20 cellular contexts compared by ENCODE assay signal in the genomic region with DNA sequence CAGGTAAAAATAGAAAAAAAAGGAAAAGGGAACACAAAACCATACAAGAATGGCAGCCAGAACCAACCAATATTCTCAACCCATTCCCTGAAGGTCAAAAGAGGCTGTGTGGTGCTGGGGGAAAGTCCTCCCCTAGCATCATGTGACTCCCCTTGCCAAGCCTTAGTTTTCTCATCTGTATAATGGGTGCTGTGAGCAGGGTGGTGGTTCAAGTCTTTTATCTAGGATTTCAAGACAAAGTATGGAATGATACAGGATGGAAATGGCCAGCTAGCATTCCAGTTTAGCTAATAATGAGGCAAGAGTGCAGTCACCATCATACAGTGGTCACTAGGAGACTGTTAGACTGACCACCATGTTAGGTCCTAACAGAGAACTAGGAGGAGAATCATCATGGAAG. TPM values are rescaled to one million over a fixed set of nuclear protein-coding genes. Genes with fewer than 3 reads are reported as not detected.
DNase-seq lines count a peak whose midpoint lies in the region; ATAC-seq, FAIRE-seq and TF ChIP-seq lines count a peak whose summit lies in the region.
"Had no signal": no experiment of that assay in that cellular context is flagged by ENCODE, and none has a peak within 500 bp of the region (broad histone marks: within the 10 kb centered on the region; RNA-seq: fewer than 3 reads in every experiment).

No MANE protein-coding gene starts in this region.

- peaks cover 92% of the 10 kb centered on the region for H3K36me3 Mint-ChIP-seq in activated T-cell treated with anti-CD3 and anti-CD28 coated beads, Interleukin-2, amount 50 U/mL, for 24 hours (ENCODE audit: low read depth)
- H3K36me3 Mint-ChIP-seq in MCF 10A (ENCODE audit: insufficient read depth, unreplicated experiment): peaks cover 90% of the 10 kb centered on the region
- H3K36me3 Mint-ChIP-seq in CD4-positive, alpha-beta memory T cell: peaks cover 50 to 68% of the 10 kb centered on the region in 2 donors

- TF ChIP-seq POLR2A in breast epithelium (IDR thresholded peaks at IDR 0.05): no peak
- no peak for TF ChIP-seq POLR2A in K562 (conservative IDR thresholded peaks at IDR 0.05)

- H3K27me3 Mint-ChIP-seq in activated T-cell treated with anti-CD3 and anti-CD28 coated beads, Interleukin-2, amount 50 U/mL, for 24 hours: no peaks in the 10 kb centered on the region
- H3K27me3 Mint-ChIP-seq in MCF 10A (ENCODE audit: insufficient read depth, unreplicated experiment): no peaks in the 10 kb centered on the region
- H3K27me3 Mint-ChIP-seq in CD4-positive, alpha-beta memory T cell: no peaks in the 10 kb centered on the region

- ATAC-seq in K562 (no peak), GM18868 (IDR thresholded peaks at IDR 0.05; ENCODE audit: unreplicated experiment) (no peak)
- ATAC-seq: CD8-positive, alpha-beta T cell; GM12878; GM23338; HCT116 had no signal

- POLR2A ChIA-PET in MCF 10A (lab: Yijun Ruan, JAX): interaction anchor here (1.5 kb wide), 1 partner anchor 11 kb away, joined by 3 read pairs; no protein-coding TSS in a partner anchor
- POLR2A ChIA-PET in CD4-positive, alpha-beta memory T cell (lab: Charles Lee; ENCODE audit: partially characterized antibody): no interaction called here
- POLR2A ChIA-PET in K562 (lab: Yijun Ruan, JAX): no interaction called here

- no peak for TF ChIP-seq CTCF in MCF 10A (IDR thresholded peaks at IDR 0.05; ENCODE audit: unreplicated experiment)
- TF ChIP-seq CTCF in breast epithelium (IDR thresholded peaks at IDR 0.05): no peak
- TF ChIP-seq CTCF in K562 (IDR thresholded peaks at IDR 0.05 in 2 of 3, conservative IDR thresholded peaks at IDR 0.05 in 1 of 3; ENCODE audit: insufficient read depth in 2 of 3, low read depth in 1 of 3, low read length in 3 of 3): no peak

- intact Hi-C loops in MCF 10A (cut with micrococcal nuclease) (no loop called here), breast epithelium (cut with DNase I; ENCODE audit: low total_unique reads) (no loop called here), K562 (cut with micrococcal nuclease) (no loop called here)
- intact Hi-C loops in CD4-positive, alpha-beta memory T cell (cut with micrococcal nuclease): no loop called here

- no peak for DNase-seq in activated T-cell treated with anti-CD3 and anti-CD28 coated beads, Interleukin-2, amount 50 U/mL, for 24 hours
- DNase-seq in activated T-cell treated with anti-CD3 and anti-CD28 coated beads for 4 hours: no peak
- DNase-seq in MCF 10A (ENCODE audit: unreplicated experiment): no peak
- DNase-seq in breast epithelium (ENCODE audit: low spot score in 2 of 2): no peak
- DNase-seq in CD4-positive, alpha-beta memory T cell: no peak
- no peak for DNase-seq in K562 (ENCODE audit: extremely low read depth in 1 of 4, low spot score in 3 of 4)
- DNase-seq in RCC 7860 (ENCODE audit: low spot score): no peak
- DNase-seq: 8988T; C1 segment of cervical spinal cord; CD8-positive, alpha-beta T cell; DMS 273 treated with DMSO at 0.1 percent for 48 hours; DMS79; EL; GDM1; H9 had no signal

- no peak for TF ChIP-seq EP300 in K562 (IDR thresholded peaks at IDR 0.05; ENCODE audit: low read length)

- H3K4me1 ChIP-seq in breast epithelium (no peaks in the 10 kb centered on the region), K562 (replicated peaks in 1 of 2; ENCODE audit: control insufficient read depth in 2 of 2, insufficient read depth in 2 of 2, low read length in 2 of 2) (no peaks in the 10 kb centered on the region)
- no peaks in the 10 kb centered on the region for H3K4me1 ChIP-seq in CD4-positive, alpha-beta memory T cell (ENCODE audit: insufficient read depth, low read length)

- no peaks in the 10 kb centered on the region for H4K20me1 ChIP-seq in K562 (replicated peaks; ENCODE audit: control insufficient read depth, insufficient read depth, low read length)

- BruUV-seq in MCF 10A (replicated peaks; lab: Mats Ljungman, UMichigan) (no TSS peak), K562 (replicated peaks; lab: Mats Ljungman, UMichigan) (no TSS peak)

- H3K4me3 ChIP-seq in breast epithelium: no peak overlapping the region
- no peak overlapping the region for H3K4me3 ChIP-seq in CD4-positive, alpha-beta memory T cell (ENCODE audit: low read length in 2 of 2)
- no peak overlapping the region for H3K4me3 ChIP-seq in K562
- H3K4me3 ChIP-seq: GM12878, GM23338 had no signal

- H3K27ac Mint-ChIP-seq in activated T-cell treated with anti-CD3 and anti-CD28 coated beads, Interleukin-2, amount 50 U/mL, for 24 hours: peak overlapping the region; percentile 19
- H3K27ac Mint-ChIP-seq in MCF 10A (ENCODE audit: low read depth, unreplicated experiment): peak overlapping the region; percentile 35
- peak overlapping the region in 4 of 7 donors; percentile 9 to 63 (median 38) for H3K27ac Mint-ChIP-seq in CD4-positive, alpha-beta memory T cell
- H3K27ac Mint-ChIP-seq: CD8-positive, alpha-beta T cell; GM23338; H9 had no signal

- in situ Hi-C loops in K562 (cut with MboI): no loop called here

- no peak overlapping the region for H3K4me2 ChIP-seq in K562 (ENCODE audit: insufficient read depth, low read length)
- H3K4me2 ChIP-seq: GM23338 had no signal

- no peak overlapping the region for H3K9ac ChIP-seq in K562 (ENCODE audit: insufficient read depth in 1 of 2, low read depth in 2 of 2, low read length in 2 of 2)

- FAIRE-seq in K562 (lab: Jason Lieb, UNC): no peak
- FAIRE-seq in RCC 7860 (lab: Jason Lieb, UNC): no peak
- FAIRE-seq: D721Med, GM12878 had no signal

- H3K4me3 Mint-ChIP-seq in activated T-cell treated with anti-CD3 and anti-CD28 coated beads, Interleukin-2, amount 50 U/mL, for 24 hours: no peak overlapping the region
- H3K4me3 Mint-ChIP-seq in MCF 10A (ENCODE audit: unreplicated experiment): no peak overlapping the region
- H3K4me3 Mint-ChIP-seq in CD4-positive, alpha-beta memory T cell: no peak overlapping the region
- H3K4me3 Mint-ChIP-seq: CD8-positive, alpha-beta T cell; GM23338; H9 had no signal

- H2AFZ ChIP-seq in K562 (ENCODE audit: low read depth, low read length): no peak overlapping the region
- H2AFZ ChIP-seq: GM23338 had no signal

- no peaks in the 10 kb centered on the region for H3K9me1 ChIP-seq in K562 (ENCODE audit: control insufficient read depth, insufficient read depth, low read length)

- CTCF ChIA-PET in MCF 10A (lab: Yijun Ruan, JAX) (interaction anchor here (0.6 kb wide), 1 partner anchor 380 kb away, joined by 3 read pairs; no protein-coding TSS in a partner anchor), K562 (lab: Yijun Ruan, JAX; ENCODE audit: low intra/inter-chr PET ratio) (no interaction called here)
- CTCF ChIA-PET in CD4-positive, alpha-beta memory T cell (lab: Charles Lee; ENCODE audit: partially characterized antibody): no interaction called here

- H3K36me3 ChIP-seq in breast epithelium: peaks cover 9% of the 10 kb centered on the region
- peaks cover 76% of the 10 kb centered on the region for H3K36me3 ChIP-seq in CD4-positive, alpha-beta memory T cell (ENCODE audit: insufficient read depth, low read length)
- peaks cover 82% of the 10 kb centered on the region for H3K36me3 ChIP-seq in K562 (ENCODE audit: control insufficient read depth, insufficient read depth, low read length)

- no peaks in the 10 kb centered on the region for H3K79me2 ChIP-seq in K562 (ENCODE audit: control insufficient read depth, insufficient read depth, low read length)

- no peaks in the 10 kb centered on the region for H3K9me3 Mint-ChIP-seq in activated T-cell treated with anti-CD3 and anti-CD28 coated beads, Interleukin-2, amount 50 U/mL, for 24 hours
- H3K9me3 Mint-ChIP-seq in MCF 10A (ENCODE audit: unreplicated experiment): no peaks in the 10 kb centered on the region
- no peaks in the 10 kb centered on the region for H3K9me3 Mint-ChIP-seq in CD4-positive, alpha-beta memory T cell
- H3K9me3 Mint-ChIP-seq: CD8-positive, alpha-beta T cell; GM23338; H9 had no signal

- H3K27me3 ChIP-seq in breast epithelium (no peaks in the 10 kb centered on the region), K562 (ENCODE audit: control insufficient read depth in 2 of 2, insufficient read depth in 2 of 2, low read length in 2 of 2) (no peaks in the 10 kb centered on the region)
- H3K27me3 ChIP-seq in CD4-positive, alpha-beta memory T cell (ENCODE audit: insufficient read depth, low read length): no peaks in the 10 kb centered on the region

- H3K9me3 ChIP-seq in breast epithelium: no peaks in the 10 kb centered on the region
- no peaks in the 10 kb centered on the region for H3K9me3 ChIP-seq in CD4-positive, alpha-beta memory T cell (ENCODE audit: control insufficient read depth in 1 of 2, low read length in 2 of 2)
- H3K9me3 ChIP-seq in K562 (replicated peaks; ENCODE audit: control insufficient read depth, insufficient read depth, low read depth, low read length): no peaks in the 10 kb centered on the region

- no peak for TF ChIP-seq RAD21 in K562 (CRISPR knock-in tag; conservative IDR thresholded peaks at IDR 0.05 in 1 of 2, IDR thresholded peaks at IDR 0.05 in 1 of 2)

- H3K27ac ChIP-seq in breast epithelium (no peak overlapping the region), K562 (ENCODE audit: extremely low read depth, low read depth, low read length) (no peak overlapping the region)
- no peak overlapping the region for H3K27ac ChIP-seq in CD4-positive, alpha-beta memory T cell (ENCODE audit: low read depth, low read length)

- H3K4me1 Mint-ChIP-seq in activated T-cell treated with anti-CD3 and anti-CD28 coated beads, Interleukin-2, amount 50 U/mL, for 24 hours (ENCODE audit: low read depth): no peaks in the 10 kb centered on the region
- no peaks in the 10 kb centered on the region for H3K4me1 Mint-ChIP-seq in MCF 10A (ENCODE audit: insufficient read depth, unreplicated experiment)
- H3K4me1 Mint-ChIP-seq in CD4-positive, alpha-beta memory T cell: peaks cover 0 to 2% (median 0%) of the 10 kb centered on the region in 4 donors
- H3K4me1 Mint-ChIP-seq: GM23338, H9 had no signal

RNA-seq across cellular contexts. Expression of gene PSMB3, which starts 20.7 kb away (rescaled TPM):
- total RNA-seq in MCF 10A (2022) (124 and 145 TPM in 2 replicates), breast epithelium (100 to 1,000 TPM; 132 to 214 (median 167) TPM), K562 (2014; rRNA removed) (509 and 525 TPM in 2 replicates), K562 (2014; rRNA removed; fragmentation: Illumina TruSeq; extraction: Trizol) (498 and 574 TPM in 2 replicates), K562 (2015; rRNA removed; fragmentation: Illumina TruSeq; extraction: Trizol) (469 and 476 TPM in 2 replicates), K562 (2021) (460 and 522 TPM in 2 replicates)
- total RNA-seq in CD4-positive, alpha-beta memory T cell: 10 to 100 TPM; 93.5 to 99.0 TPM
- polyA plus RNA-seq in CD4-positive, alpha-beta memory T cell: 100 to 1,000 TPM; 391 to 517 TPM
- total RNA-seq in K562 (2011; cell fraction: chromatin; rRNA removed; ENCODE audit: low replicate concordance): 28.6 and 81.3 TPM in 2 replicates
- 130 and 156 TPM in 2 replicates for total RNA-seq in K562 (2011; cell fraction: nucleolus; rRNA removed)
- total RNA-seq in K562 (2011; cell fraction: nucleoplasm; rRNA removed): 96.8 and 111 TPM in 2 replicates
- polyA plus RNA-seq in K562 (2011; rRNA removed) (331 and 538 TPM in 2 replicates), K562 (2014; fragmentation: Illumina TruSeq; extraction: Trizol) (538 and 584 TPM in 2 replicates), K562 (2014; fragmentation: Nextera tagmentation; extraction: Ambion mirVana) (1,000 to 10,000 TPM; 2,413 to 2,775 TPM), K562 (2014; rRNA removed) (729 and 824 TPM in 2 replicates)
- 662 and 1,258 TPM in 2 replicates for polyA plus RNA-seq in K562 (2011; cell fraction: cytosol; rRNA removed)
- polyA plus RNA-seq in K562 (2011; cell fraction: nucleus; rRNA removed): 149 and 186 TPM in 2 replicates
- polyA plus RNA-seq in K562 (2012): 361 and 450 TPM in 2 replicates
- 209 and 374 TPM in 2 replicates for polyA minus RNA-seq in K562 (2011; rRNA and poly(A)+ RNA removed)
- polyA minus RNA-seq in K562 (2011; cell fraction: cytosol; rRNA and poly(A)+ RNA removed): 99.7 and 217 TPM in 2 replicates
- polyA minus RNA-seq in K562 (2011; cell fraction: nucleus; rRNA and poly(A)+ RNA removed): 36.3 and 46.2 TPM in 2 replicates

RNA-seq across cellular contexts. Expression of gene PCGF2, which starts 25.1 kb away (rescaled TPM):
- total RNA-seq in MCF 10A (2022): 32.6 and 39.5 TPM in 2 replicates
- 1 to 10 TPM; 6.4 to 9.5 (median 9.3) TPM for total RNA-seq in breast epithelium
- total RNA-seq in CD4-positive, alpha-beta memory T cell: not detected
- not detected for polyA plus RNA-seq in CD4-positive, alpha-beta memory T cell
- 12.2 and 22.3 TPM in 2 replicates for total RNA-seq in K562 (2011; cell fraction: chromatin; rRNA removed; ENCODE audit: low replicate concordance)
- 14.2 and 14.7 TPM in 2 replicates for total RNA-seq in K562 (2011; cell fraction: nucleolus; rRNA removed)
- total RNA-seq in K562 (2011; cell fraction: nucleoplasm; rRNA removed): 12.9 and 19.9 TPM in 2 replicates
- 6.6 and 8.3 TPM in 2 replicates for total RNA-seq in K562 (2014; rRNA removed)
- 3.0 and 3.7 TPM in 2 replicates for total RNA-seq in K562 (2014; rRNA removed; fragmentation: Illumina TruSeq; extraction: Trizol)
- total RNA-seq in K562 (2015; rRNA removed; fragmentation: Illumina TruSeq; extraction: Trizol): 4.0 and 5.1 TPM in 2 replicates
- 33.4 and 33.7 TPM in 2 replicates for total RNA-seq in K562 (2021)
- 5.9 and 7.0 TPM in 2 replicates for polyA plus RNA-seq in K562 (2011; rRNA removed)
- polyA plus RNA-seq in K562 (2011; cell fraction: cytosol; rRNA removed): 7.1 and 19.3 TPM in 2 replicates
- 12.9 and 33.2 TPM in 2 replicates for polyA plus RNA-seq in K562 (2011; cell fraction: nucleus; rRNA removed)
- 22.2 and 28.1 TPM in 2 replicates for polyA plus RNA-seq in K562 (2012)
- polyA plus RNA-seq in K562 (2014; fragmentation: Illumina TruSeq; extraction: Trizol): 14.0 and 17.8 TPM in 2 replicates
- 1 to 10 TPM; 1.3 to 1.4 TPM for polyA plus RNA-seq in K562 (2014; fragmentation: Nextera tagmentation; extraction: Ambion mirVana)
- 17.1 and 20.3 TPM in 2 replicates for polyA plus RNA-seq in K562 (2014; rRNA removed)
- polyA minus RNA-seq in K562 (2011; rRNA and poly(A)+ RNA removed): 4.2 and 5.7 TPM in 2 replicates
- polyA minus RNA-seq in K562 (2011; cell fraction: cytosol; rRNA and poly(A)+ RNA removed): 12.4 and 18.0 TPM in 2 replicates
- polyA minus RNA-seq in K562 (2011; cell fraction: nucleus; rRNA and poly(A)+ RNA removed): 3.0 and 5.5 TPM in 2 replicates
- total RNA-seq: CD8-positive, alpha-beta T cell had no signal

RNA-seq across cellular contexts. Expression of gene PIP4K2B, which starts 26.1 kb away (rescaled TPM):
- total RNA-seq in MCF 10A (2022): 25.9 and 27.4 TPM in 2 replicates
- 10 to 100 TPM; 43.0 to 52.8 (median 43.6) TPM for total RNA-seq in breast epithelium
- 10 to 100 TPM; 55.9 to 66.3 TPM for total RNA-seq in CD4-positive, alpha-beta memory T cell
- polyA plus RNA-seq in CD4-positive, alpha-beta memory T cell: 10 to 100 TPM; 10.2 to 16.6 TPM
- 27.6 and 39.9 TPM in 2 replicates for total RNA-seq in K562 (2011; cell fraction: chromatin; rRNA removed; ENCODE audit: low replicate concordance)
- 17.5 and 18.2 TPM in 2 replicates for total RNA-seq in K562 (2011; cell fraction: nucleolus; rRNA removed)
- total RNA-seq in K562 (2011; cell fraction: nucleoplasm; rRNA removed): 23.2 and 28.6 TPM in 2 replicates
- total RNA-seq in K562 (2014; rRNA removed): 14.4 and 18.1 TPM in 2 replicates
- 24.0 and 24.1 TPM in 2 replicates for total RNA-seq in K562 (2014; rRNA removed; fragmentation: Illumina TruSeq; extraction: Trizol)
- 27.9 and 29.3 TPM in 2 replicates for total RNA-seq in K562 (2015; rRNA removed; fragmentation: Illumina TruSeq; extraction: Trizol)
- 25.8 and 29.9 TPM in 2 replicates for total RNA-seq in K562 (2021)
- 16.6 and 23.0 TPM in 2 replicates for polyA plus RNA-seq in K562 (2011; rRNA removed)
- 14.6 and 27.3 TPM in 2 replicates for polyA plus RNA-seq in K562 (2011; cell fraction: cytosol; rRNA removed)
- polyA plus RNA-seq in K562 (2011; cell fraction: nucleus; rRNA removed): 34.1 and 43.1 TPM in 2 replicates
- 19.7 and 23.1 TPM in 2 replicates for polyA plus RNA-seq in K562 (2012)
- polyA plus RNA-seq in K562 (2014; fragmentation: Illumina TruSeq; extraction: Trizol): 25.5 and 29.6 TPM in 2 replicates
- 1 to 10 TPM; 3.7 to 5.7 TPM for polyA plus RNA-seq in K562 (2014; fragmentation: Nextera tagmentation; extraction: Ambion mirVana)
- polyA plus RNA-seq in K562 (2014; rRNA removed): 17.9 and 27.2 TPM in 2 replicates
- 35.1 and 73.8 TPM in 2 replicates for polyA minus RNA-seq in K562 (2011; rRNA and poly(A)+ RNA removed)
- 15.0 and 21.8 TPM in 2 replicates for polyA minus RNA-seq in K562 (2011; cell fraction: cytosol; rRNA and poly(A)+ RNA removed)
- 7.5 and 10.6 TPM in 2 replicates for polyA minus RNA-seq in K562 (2011; cell fraction: nucleus; rRNA and poly(A)+ RNA removed)

RNA-seq across cellular contexts. Expression of gene CISD3, which starts 43.1 kb away (rescaled TPM):
- 36.8 and 42.0 TPM in 2 replicates for total RNA-seq in MCF 10A (2022)
- total RNA-seq in breast epithelium: 10 to 100 TPM in 2 of 3 donors, 1 to 10 TPM in 1; 8.9 to 15.0 (median 12.5) TPM
- 10 to 100 TPM; 12.5 to 13.5 TPM for total RNA-seq in CD4-positive, alpha-beta memory T cell
- 10 to 100 TPM; 55.3 to 57.6 TPM for polyA plus RNA-seq in CD4-positive, alpha-beta memory T cell
- total RNA-seq in K562 (2011; cell fraction: chromatin; rRNA removed; ENCODE audit: low replicate concordance): 5.3 and 11.2 TPM in 2 replicates
- total RNA-seq in K562 (2011; cell fraction: nucleolus; rRNA removed): 8.9 and 9.2 TPM in 2 replicates
- total RNA-seq in K562 (2011; cell fraction: nucleoplasm; rRNA removed): 10.9 and 12.7 TPM in 2 replicates
- 21.7 and 29.6 TPM in 2 replicates for total RNA-seq in K562 (2014; rRNA removed)
- total RNA-seq in K562 (2014; rRNA removed; fragmentation: Illumina TruSeq; extraction: Trizol): 7.2 and 11.7 TPM in 2 replicates
- 15.6 and 15.7 TPM in 2 replicates for total RNA-seq in K562 (2015; rRNA removed; fragmentation: Illumina TruSeq; extraction: Trizol)
- total RNA-seq in K562 (2021): 60.7 and 78.7 TPM in 2 replicates
- 13.0 and 20.5 TPM in 2 replicates for polyA plus RNA-seq in K562 (2011; rRNA removed)
- 7.8 and 30.3 TPM in 2 replicates for polyA plus RNA-seq in K562 (2011; cell fraction: cytosol; rRNA removed)
- 6.0 and 11.9 TPM in 2 replicates for polyA plus RNA-seq in K562 (2011; cell fraction: nucleus; rRNA removed)
- 25.2 and 31.6 TPM in 2 replicates for polyA plus RNA-seq in K562 (2012)
- 15.0 and 29.4 TPM in 2 replicates for polyA plus RNA-seq in K562 (2014; fragmentation: Illumina TruSeq; extraction: Trizol)
- 10 to 100 TPM in 1 of 2 experiments, 1 to 10 TPM in 1; 5.0 to 10.7 TPM for polyA plus RNA-seq in K562 (2014; fragmentation: Nextera tagmentation; extraction: Ambion mirVana)
- polyA plus RNA-seq in K562 (2014; rRNA removed): 38.9 and 57.5 TPM in 2 replicates
- polyA minus RNA-seq in K562 (2011; rRNA and poly(A)+ RNA removed): 2.4 and 3.5 TPM in 2 replicates
- 4.8 and 12.4 TPM in 2 replicates for polyA minus RNA-seq in K562 (2011; cell fraction: cytosol; rRNA and poly(A)+ RNA removed)
- polyA minus RNA-seq in K562 (2011; cell fraction: nucleus; rRNA and poly(A)+ RNA removed): 2.6 and 3.9 TPM in 2 replicates

RNA-seq across cellular contexts. Expression of gene CWC25, which starts 51.9 kb away (rescaled TPM):
- total RNA-seq in MCF 10A (2022) (21.9 and 23.4 TPM in 2 replicates), breast epithelium (10 to 100 TPM; 22.1 to 42.0 (median 28.2) TPM), K562 (2014; rRNA removed) (16.8 and 18.6 TPM in 2 replicates), K562 (2014; rRNA removed; fragmentation: Illumina TruSeq; extraction: Trizol) (19.0 and 19.2 TPM in 2 replicates), K562 (2015; rRNA removed; fragmentation: Illumina TruSeq; extraction: Trizol) (21.0 and 24.1 TPM in 2 replicates), K562 (2021) (16.5 and 17.4 TPM in 2 replicates)
- total RNA-seq in CD4-positive, alpha-beta memory T cell: 10 to 100 TPM; 44.4 to 46.8 TPM
- polyA plus RNA-seq in CD4-positive, alpha-beta memory T cell: 1 to 10 TPM; 4.3 to 9.6 TPM
- total RNA-seq in K562 (2011; cell fraction: chromatin; rRNA removed; ENCODE audit: low replicate concordance): 54.3 and 57.6 TPM in 2 replicates
- total RNA-seq in K562 (2011; cell fraction: nucleolus; rRNA removed): 25.0 and 27.9 TPM in 2 replicates
- total RNA-seq in K562 (2011; cell fraction: nucleoplasm; rRNA removed): 31.0 and 32.9 TPM in 2 replicates
- polyA plus RNA-seq in K562 (2011; rRNA removed) (14.1 and 23.0 TPM in 2 replicates), K562 (2014; fragmentation: Illumina TruSeq; extraction: Trizol) (22.9 and 27.4 TPM in 2 replicates), K562 (2014; fragmentation: Nextera tagmentation; extraction: Ambion mirVana) (10 to 100 TPM; 24.4 to 26.3 TPM), K562 (2014; rRNA removed) (20.7 and 21.9 TPM in 2 replicates)
- polyA plus RNA-seq in K562 (2011; cell fraction: cytosol; rRNA removed): 10.1 and 11.8 TPM in 2 replicates
- polyA plus RNA-seq in K562 (2011; cell fraction: nucleus; rRNA removed): 48.3 and 72.5 TPM in 2 replicates
- polyA plus RNA-seq in K562 (2012): 16.7 and 17.1 TPM in 2 replicates
- polyA minus RNA-seq in K562 (2011; rRNA and poly(A)+ RNA removed): 9.2 and 16.7 TPM in 2 replicates
- 5.5 and 6.7 TPM in 2 replicates for polyA minus RNA-seq in K562 (2011; cell fraction: cytosol; rRNA and poly(A)+ RNA removed)
- 11.3 and 12.7 TPM in 2 replicates for polyA minus RNA-seq in K562 (2011; cell fraction: nucleus; rRNA and poly(A)+ RNA removed)
